8 cellular contexts compared by ENCODE assay signal in genomic region chr3:76044601-76045600, GRCh38.
DNase-seq lines count a peak whose midpoint lies in the region; ATAC-seq and TF ChIP-seq lines count a peak whose summit lies in the region.

No MANE protein-coding gene starts in this region.

- TF ChIP-seq CTCF in brain (conservative IDR thresholded peaks at IDR 0.05): peak; percentile 70 to 85

- H3K27me3 Mint-ChIP-seq in brain: no peaks in the 10 kb centered on the region

- H3K4me1 Mint-ChIP-seq in brain: no peaks in the 10 kb centered on the region

- no peak overlapping the region for H3K4me3 Mint-ChIP-seq in brain

- DNase-seq in NOMO-1 treated with DMSO at 0.1 percent for 48 hours (lab: John Stamatoyannopoulos, UW; ENCODE audit: unreplicated experiment) (peak; percentile 20), NOMO-1 treated with dmso at 0.1 percent for 144 hours (lab: John Stamatoyannopoulos, UW; ENCODE audit: unreplicated experiment) (no peak), myocyte (ENCODE audit: low read depth) (peak; percentile 52), NCI-H1436 treated with DMSO at 0.1 percent for 48 hours (lab: John Stamatoyannopoulos, UW) (no peak), NCI-H510A treated with DMSO at 0.1 percent for 48 hours (lab: John Stamatoyannopoulos, UW) (no peak)
- DNase-seq in Jurkat, Clone E6-1 (ENCODE audit: low read depth, low spot score): peak; percentile 14

- peak overlapping the region in 1 of 5 experiments; percentile 29 for H3K27ac Mint-ChIP-seq in brain

- ATAC-seq in GM18517 (IDR thresholded peaks at IDR 0.05; ENCODE audit: unreplicated experiment): no peak

- no peak overlapping the region for H3K4me3 ChIP-seq in Jurkat, Clone E6-1 (ENCODE audit: low read length)

- H3K9me3 Mint-ChIP-seq in brain: no peaks in the 10 kb centered on the region

- no peaks in the 10 kb centered on the region for H3K36me3 Mint-ChIP-seq in brain

Comparison
In these comparisons a context has a peak if more than half of its experiments do, and no peak if none do; other contexts are left out.
1. DNase-seq: peak in NOMO-1 treated with DMSO at 0.1 percent for 48 hours (single experiment), Jurkat, Clone E6-1 (single experiment) and myocyte (single experiment); none in NOMO-1 treated with dmso at 0.1 percent for 144 hours (single experiment), NCI-H1436 treated with DMSO at 0.1 percent for 48 hours (single experiment) and NCI-H510A treated with DMSO at 0.1 percent for 48 hours (single experiment).